In the genomic region with DNA sequence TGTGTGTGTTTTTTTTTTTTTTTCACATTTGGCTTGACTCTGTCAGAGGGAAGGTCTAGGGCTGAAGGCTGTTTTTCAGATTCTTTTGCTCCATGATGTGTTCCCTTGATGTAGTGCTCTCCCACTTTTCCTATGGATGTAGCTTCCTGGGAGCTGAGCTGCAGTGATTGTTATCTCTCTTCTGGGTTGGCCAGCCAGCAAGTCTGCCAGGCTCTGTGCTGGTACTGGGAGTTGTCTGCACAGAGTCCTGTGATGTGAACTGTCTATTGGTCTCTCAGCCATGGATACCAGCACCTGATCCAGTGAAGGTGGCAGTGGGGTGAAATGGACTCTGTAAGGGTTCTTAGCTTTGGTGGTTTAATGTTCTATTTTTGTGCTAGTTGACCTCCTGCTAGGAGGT, we compare ENCODE assay signal across 6 cellular contexts.
DNase-seq lines count a peak whose midpoint lies in the region; ATAC-seq, FAIRE-seq and TF ChIP-seq lines count a peak whose summit lies in the region.
"Not testable (repeated sequence)": the region's sequence is repeated elsewhere in the genome, so short reads cannot be mapped to it uniquely, and the experiment has no call there.

No MANE protein-coding gene starts in this region.

- intact Hi-C loops in Caco-2 (cut with micrococcal nuclease; ENCODE audit: unreplicated experiment) = loop anchor here (5.0 kb wide), 2 partner anchors 600 to 1510 kb away; no protein-coding TSS in a partner anchor
- intact Hi-C loops in HCT116 (cut with micrococcal nuclease) = loop anchor here (10.0 kb wide), 1 partner anchor 762 kb away; no protein-coding TSS in a partner anchor
- intact Hi-C loops in body of pancreas (cut with DNase I); HepG2 (cut with micrococcal nuclease; ENCODE audit: unreplicated experiment): not testable (repeated sequence)

- H3K79me2 ChIP-seq in HCT116 (ENCODE audit: insufficient read depth, low read length); HepG2 (ENCODE audit: insufficient read depth, low read length); neural progenitor cell (ENCODE audit: low read depth): not testable (repeated sequence)

- H3K4me3 ChIP-seq in Caco-2 (ENCODE audit: low read depth, low read length); HCT116 (replicated peaks in 1 of 2; ENCODE audit: low read depth in 1 of 2, low read length in 2 of 2); body of pancreas; HepG2 (replicated peaks in 1 of 3; ENCODE audit: insufficient read depth in 1 of 3, low read depth in 2 of 3, low read length in 3 of 3); neural progenitor cell: not testable (repeated sequence)

- not testable (repeated sequence) for H3K36me3 ChIP-seq in Caco-2 (ENCODE audit: control insufficient read depth, insufficient read depth, low read length); HCT116 (ENCODE audit: control insufficient read depth in 1 of 2, insufficient read depth in 2 of 2, low read length in 2 of 2); body of pancreas (replicated peaks in 1 of 2; ENCODE audit: insufficient read depth in 1 of 2, low read depth in 2 of 2); HepG2 (replicated peaks in 1 of 2; ENCODE audit: control insufficient read depth in 1 of 2, insufficient read depth in 2 of 2, low read length in 2 of 2); neural progenitor cell

- H3K27ac Mint-ChIP-seq in Caco-2 (ENCODE audit: unreplicated experiment) = peak overlapping the region; percentile 70
- H3K27ac Mint-ChIP-seq in neural progenitor cell = not testable (repeated sequence)

- ATAC-seq in HCT116 = 0 out of 2 replicates have a peak, but pooled peaks have one; percentile 4
- not testable (repeated sequence) for ATAC-seq in body of pancreas, HepG2

- TF ChIP-seq POLR2A in HCT116 (IDR thresholded peaks at IDR 0.05; ENCODE audit: borderline replicate concordance, extremely low read depth, insufficient read depth, insufficient read length); body of pancreas (IDR thresholded peaks at IDR 0.05); HepG2 (IDR thresholded peaks at IDR 0.05; ENCODE audit: insufficient read depth in 1 of 2, low read depth in 2 of 2, low read length in 2 of 2): not testable (repeated sequence)

- H4K20me1 ChIP-seq in HCT116 (ENCODE audit: insufficient read depth); HepG2 (ENCODE audit: insufficient read depth, low read length); neural progenitor cell (ENCODE audit: low read depth): not testable (repeated sequence)

- not testable (repeated sequence) for H3K4me2 ChIP-seq in HCT116 (ENCODE audit: low read length); neural progenitor cell
- peak overlapping the region; percentile 70 for H3K4me2 ChIP-seq in HepG2 (ENCODE audit: low read depth, low read length)

- not testable (repeated sequence) for H3F3A ChIP-seq in neural progenitor cell (ENCODE audit: low read depth)

- not testable (repeated sequence) for DNase-seq in Caco-2; HCT116 (ENCODE audit: low read depth, low spot score); HepG2 (ENCODE audit: low spot score); neural progenitor cell (ENCODE audit: low spot score)
- DNase-seq in NCI-H69 (lab: John Stamatoyannopoulos, UW) = peak; percentile 49
- peak in 1 of 4 donors; percentile 5 for DNase-seq in body of pancreas

- peaks cover 17% of the 10 kb centered on the region for H3K4me1 ChIP-seq in Caco-2
- H3K4me1 ChIP-seq in HCT116 (ENCODE audit: control insufficient read depth in 1 of 2, insufficient read depth in 2 of 2, low read length in 2 of 2) = peaks cover 16 to 18% of the 10 kb centered on the region in 2 experiments
- H3K4me1 ChIP-seq in body of pancreas, neural progenitor cell: not testable (repeated sequence)
- H3K4me1 ChIP-seq in HepG2 (ENCODE audit: insufficient read depth, low read length) = peaks cover 20% of the 10 kb centered on the region

- not testable (repeated sequence) for TF ChIP-seq RAD21 in HCT116 (IDR thresholded peaks at IDR 0.05; ENCODE audit: low read depth); HepG2 (CRISPR knock-in tag; IDR thresholded peaks at IDR 0.05)

- TF ChIP-seq CTCF in Caco-2 (IDR thresholded peaks at IDR 0.05; ENCODE audit: insufficient read depth in 1 of 2, low read depth in 1 of 2, low read length in 1 of 2, severe bottlenecking in 1 of 2, unreplicated experiment in 1 of 2); HCT116 (IDR thresholded peaks at IDR 0.05 in 2 of 3, conservative IDR thresholded peaks at IDR 0.05 in 1 of 3; ENCODE audit: borderline replicate concordance in 1 of 3, insufficient read depth in 1 of 3, low read depth in 2 of 3, low read length in 2 of 3); body of pancreas (IDR thresholded peaks at IDR 0.05); HepG2 (CRISPR knock-in tag; IDR thresholded peaks at IDR 0.05); neural progenitor cell (IDR thresholded peaks at IDR 0.05): not testable (repeated sequence)

- not testable (repeated sequence) for H3K36me3 Mint-ChIP-seq in Caco-2 (ENCODE audit: insufficient read depth, unreplicated experiment); neural progenitor cell

- H3K9ac ChIP-seq in HCT116 (ENCODE audit: low read length); HepG2 (ENCODE audit: insufficient read depth, low read depth, low read length); neural progenitor cell: not testable (repeated sequence)

- RAD21 ChIA-PET in HCT116 (lab: Charles Lee; ENCODE audit: low non-redundant PET in 1 of 2, low total read pairs in 2 of 2, uncharacterized antibody in 2 of 2, unreplicated experiment in 2 of 2) = not testable (repeated sequence)

- H3K27me3 ChIP-seq in Caco-2 (replicated peaks; ENCODE audit: control insufficient read depth, insufficient read depth, low read length); HCT116 (ENCODE audit: insufficient read depth, low read length); body of pancreas; HepG2 (ENCODE audit: control insufficient read depth in 1 of 2, insufficient read depth in 2 of 2, low read length in 2 of 2); neural progenitor cell: not testable (repeated sequence)

- not testable (repeated sequence) for H3K9me3 ChIP-seq in Caco-2; HCT116 (ENCODE audit: control insufficient read depth in 1 of 2, insufficient read depth in 1 of 2, low read depth in 1 of 2, low read length in 2 of 2); body of pancreas; HepG2 (ENCODE audit: low read length); neural progenitor cell (ENCODE audit: low read depth)

- in situ Hi-C loops in HepG2 (cut with HindIII; ENCODE audit: extremely low pct_ligation_motif_present, low pct_unique_long_range_greater_than_20kb) = loop anchor here (25.0 kb wide), 3 partner anchors 590 to 1585 kb away; no protein-coding TSS in a partner anchor

- BruUV-seq in Caco-2 (replicated peaks; lab: Mats Ljungman, UMichigan); HCT116 (replicated peaks; lab: Mats Ljungman, UMichigan); HepG2 (replicated peaks; lab: Mats Ljungman, UMichigan): not testable (repeated sequence)

- POLR2A ChIA-PET in Caco-2 (lab: Charles Lee); HepG2 (lab: Yijun Ruan, JAX): not testable (repeated sequence)
- POLR2A ChIA-PET in HCT116 (lab: Charles Lee) = interaction anchor here (0.7 kb wide), 1 partner anchor 268 kb away, joined by 3 read pairs; no protein-coding TSS in a partner anchor

- not testable (repeated sequence) for H3K9me2 ChIP-seq in HCT116 (ENCODE audit: insufficient read depth)

- H3K4me3 Mint-ChIP-seq in Caco-2 (ENCODE audit: unreplicated experiment); neural progenitor cell: not testable (repeated sequence)

- not testable (repeated sequence) for H3K27me3 Mint-ChIP-seq in Caco-2 (ENCODE audit: insufficient read depth, unreplicated experiment); neural progenitor cell (ENCODE audit: insufficient read depth, low read depth)

- not testable (repeated sequence) for FAIRE-seq in HepG2 (lab: Jason Lieb, UNC)

- H2AFZ ChIP-seq in HCT116 (ENCODE audit: low read depth, low read length, poor library complexity, severe bottlenecking); HepG2 (ENCODE audit: low read length): not testable (repeated sequence)
- H2AFZ ChIP-seq in neural progenitor cell (replicated peaks) = peak overlapping the region; percentile 42

- CTCF ChIA-PET in Caco-2 (lab: Charles Lee); HepG2 (lab: Yijun Ruan, JAX; ENCODE audit: low intra/inter-chr PET ratio, low total read pairs): not testable (repeated sequence)
- CTCF ChIA-PET in HCT116 (lab: Charles Lee) = interaction anchor here (0.9 to 1.9 kb wide), 4 partner anchors 9 to 598 kb away, joined by 3 to 4 read pairs (median 3); no protein-coding TSS in a partner anchor

- TF ChIP-seq EP300 in HepG2 (IDR thresholded peaks at IDR 0.05; ENCODE audit: low read depth in 2 of 2, low read length in 2 of 2); HepG2 (CRISPR knock-in tag; IDR thresholded peaks at IDR 0.05; ENCODE audit: borderline replicate concordance): not testable (repeated sequence)

- not testable (repeated sequence) for H3K27ac ChIP-seq in HCT116 (ENCODE audit: low read depth, low read length); HepG2 (ENCODE audit: extremely low read length, insufficient read depth, low read length); neural progenitor cell
- peak overlapping the region; percentile 67 to 74 (median 70) for H3K27ac ChIP-seq in body of pancreas

- not testable (repeated sequence) for H3K9me3 Mint-ChIP-seq in Caco-2 (ENCODE audit: unreplicated experiment); neural progenitor cell

- H3K4me1 Mint-ChIP-seq in Caco-2 (ENCODE audit: low read depth, unreplicated experiment); neural progenitor cell: not testable (repeated sequence)
